29 cellular contexts compared by ENCODE assay signal in genomic region chr5:95018511-95018910, GRCh38.
"Had no signal": no experiment of that assay in that cellular context is flagged by ENCODE, and none has a peak within 500 bp of the region (broad histone marks: within the 10 kb centered on the region; RNA-seq: fewer than 3 reads in every experiment).

No MANE protein-coding gene starts in this region.

- H3K27me3 ChIP-seq: neural progenitor cell, ovary, right lobe of liver, sigmoid colon, stomach, thyroid gland, tibial nerve, upper lobe of left lung, vagina had no signal

- H3K27ac ChIP-seq: neural progenitor cell, ovary, parathyroid adenoma, right lobe of liver, sigmoid colon, stomach, thoracic aorta, thyroid gland, tibial nerve, upper lobe of left lung, vagina had no signal

- H3K4me1 Mint-ChIP-seq: stimulated activated effector memory CD8-positive, alpha-beta T cell treated with anti-CD3 and anti-CD28 coated beads, Interleukin-12 subunit alpha, Interleukin-12 subunit beta, amount 100 ng/mL, for 72 hours had no signal

- H3K9me3 ChIP-seq: ovary, right lobe of liver, sigmoid colon, thoracic aorta, thyroid gland, tibial nerve, upper lobe of left lung, vagina had no signal

- H3K36me3 Mint-ChIP-seq: naive thymus-derived CD8-positive, alpha-beta T cell; neural progenitor cell; stimulated activated effector memory CD8-positive, alpha-beta T cell treated with anti-CD3 and anti-CD28 coated beads, Interleukin-12 subunit alpha, Interleukin-12 subunit beta, amount 100 ng/mL, for 72 hours; stimulated activated naive B cell treated with anti-CD40 and anti-IgM and Interleukin-4, amounts not matched to agents 10 μg/mL and 1 μg/mL and 100 μg/mL, for 72 hours had no signal

- H3K4me3 ChIP-seq: neural progenitor cell, ovary, right lobe of liver, sigmoid colon, stomach, thoracic aorta, thyroid gland, tibial nerve, upper lobe of left lung, vagina had no signal

- H3K27me3 Mint-ChIP-seq: natural killer cell treated with Interleukin-12 subunit alpha and Interleukin-12 subunit beta and Interleukin-15 and Interleukin-18, amount 100 ng/mL, for 72 hours; progenitor cell of endocrine pancreas; stimulated activated naive B cell treated with anti-CD40 and anti-IgM and Interleukin-4, amounts not matched to agents 10 μg/mL and 1 μg/mL and 100 μg/mL, for 72 hours had no signal

- H3K4me1 ChIP-seq: parathyroid adenoma, right lobe of liver, sigmoid colon, stomach, thyroid gland, tibial nerve, upper lobe of left lung, vagina had no signal

- H3K27ac Mint-ChIP-seq: naive thymus-derived CD8-positive, alpha-beta T cell; natural killer cell treated with Interleukin-12 subunit alpha and Interleukin-12 subunit beta and Interleukin-15 and Interleukin-18, amount 100 ng/mL, for 72 hours; nephron progenitor cell; neural progenitor cell; progenitor cell of endocrine pancreas; stimulated activated effector memory CD8-positive, alpha-beta T cell treated with anti-CD3 and anti-CD28 coated beads, Interleukin-12 subunit alpha, Interleukin-12 subunit beta, amount 100 ng/mL, for 72 hours; stimulated activated naive B cell treated with anti-CD40 and anti-IgM and Interleukin-4, amounts not matched to agents 10 μg/mL and 1 μg/mL and 100 μg/mL, for 72 hours; stimulated activated naive CD8-positive, alpha-beta T cell treated with anti-CD3 and anti-CD28 coated beads, Interleukin-15, Interleukin-2, amounts not matched to agents 100 ng/mL and 50 ng/mL, for 24 hours had no signal

- H3K79me2 ChIP-seq: parathyroid adenoma had no signal

- H3K4me2 ChIP-seq: neural progenitor cell had no signal

- FAIRE-seq: small intestine, urothelium cell line had no signal

- H3K9ac ChIP-seq: neural progenitor cell, parathyroid adenoma had no signal

- DNase-seq: naive thymus-derived CD8-positive, alpha-beta T cell; nephron progenitor cell; occipital lobe; ovary; posterior cingulate gyrus; right cardiac atrium; right lobe of liver; sigmoid colon; small intestine; stimulated activated CD4-positive, alpha-beta T cell treated with anti-CD3 and anti-CD28 coated beads, Interleukin-15, amount 100 ng/mL, for 24 hours; stimulated activated CD4-positive, alpha-beta T cell treated with anti-CD3 and anti-CD28 coated beads, Interleukin-2, amount 100 ng/mL, for 24 hours; stimulated activated CD4-positive, alpha-beta T cell treated with anti-CD3 and anti-CD28 coated beads, Interleukin-2, amount 100 ng/mL, for 48 hours; stimulated activated CD4-positive, alpha-beta T cell treated with anti-CD3 and anti-CD28 coated beads, Interleukin-4, amount 100 ng/mL, for 24 hours; stimulated activated naive B cell treated with anti-CD40 and anti-IgM and Interleukin-4, amounts not matched to agents 10 μg/mL and 1 μg/mL and 100 μg/mL, for 72 hours; stimulated activated naive CD4-positive, alpha-beta T cell treated with Interleukin-2 at 50 U/mL for 16 hours; stomach; thyroid gland; trophoblast cell; upper lobe of left lung had no signal

- H3K36me3 ChIP-seq: neural progenitor cell, ovary, right lobe of liver, sigmoid colon, thoracic aorta, thyroid gland, tibial nerve, vagina had no signal

- H3K4me3 Mint-ChIP-seq: naive thymus-derived CD8-positive, alpha-beta T cell; natural killer cell treated with Interleukin-12 subunit alpha and Interleukin-12 subunit beta and Interleukin-15 and Interleukin-18, amount 100 ng/mL, for 72 hours; nephron progenitor cell; neural progenitor cell; stimulated activated effector memory CD8-positive, alpha-beta T cell treated with anti-CD3 and anti-CD28 coated beads, Interleukin-12 subunit alpha, Interleukin-12 subunit beta, amount 100 ng/mL, for 72 hours; stimulated activated naive B cell treated with anti-CD40 and anti-IgM and Interleukin-4, amounts not matched to agents 10 μg/mL and 1 μg/mL and 100 μg/mL, for 72 hours; stimulated activated naive CD8-positive, alpha-beta T cell treated with anti-CD3 and anti-CD28 coated beads, Interleukin-15, Interleukin-2, amounts not matched to agents 100 ng/mL and 50 ng/mL, for 24 hours had no signal

- H3K9me3 Mint-ChIP-seq: naive thymus-derived CD8-positive, alpha-beta T cell; nephron progenitor cell; neural progenitor cell; stimulated activated naive CD8-positive, alpha-beta T cell treated with anti-CD3 and anti-CD28 coated beads, Interleukin-15, Interleukin-2, amounts not matched to agents 100 ng/mL and 50 ng/mL, for 24 hours had no signal

- H2AFZ ChIP-seq: neural progenitor cell, parathyroid adenoma had no signal
